ENCODE assay signal across 26 cellular contexts in genomic region chr2:45269149-45269793, GRCh38.
DNase-seq lines count a peak whose midpoint lies in the region; ATAC-seq and TF ChIP-seq lines count a peak whose summit lies in the region.
"Had no signal": no experiment of that assay in that cellular context is flagged by ENCODE, and none has a peak within 500 bp of the region (broad histone marks: within the 10 kb centered on the region; RNA-seq: fewer than 3 reads in every experiment).

No MANE protein-coding gene starts in this region.

- no peak overlapping the region for H3K4ac ChIP-seq in IMR-90 (ENCODE audit: low read depth, low read length)

- peak; percentile 27 for DNase-seq in DMS53 (lab: John Stamatoyannopoulos, UW)
- DNase-seq in IMR-90 = peak; percentile 36
- DNase-seq in endodermal cell = peak; percentile 7
- DNase-seq in T1000 (lab: John Stamatoyannopoulos, UW) = no peak
- no peak for DNase-seq in NCI-H1436 (lab: John Stamatoyannopoulos, UW)
- DNase-seq: activated CD4-positive, alpha-beta T cell treated with anti-CD3 and anti-CD28 coated beads, Interleukin-2, amount 50 U/mL, for 1 hour; activated CD8-positive, alpha-beta memory T cell treated with anti-CD3 and anti-CD28 coated beads, Interleukin-2, amount 50 U/mL, for 4 hours; CD8-positive, alpha-beta T cell; DMS79 treated with DMSO at 0.1 percent for 48 hours; HCEC 1CT; hypothalamus; mesenchymal stem cell; naive B cell; NCI-H1105 treated with DMSO at 0.1 percent for 48 hours; NCI-H2171 treated with DMSO at 0.1 percent for 48 hours; NCI-H748 treated with DMSO at 0.1 percent for 48 hours; OCI-M1; SHP77 treated with DMSO at 0.1 percent for 48 hours had no signal

- WGBS in IMR-90 (ENCODE audit: extremely low coverage in 2 of 2, insufficient read length in 1 of 2), 2 experiments = no CpG with 5 or more reads among the region's 7 CpGs
- WGBS in endodermal cell (ENCODE audit: insufficient coverage in 1 of 2, insufficient read length in 1 of 2), 2 experiments = 83 to 92% methylated on average over 5 to 7 of the region's 7 CpGs

- intact Hi-C loops in IMR-90 (cut with micrococcal nuclease) = no loop called here

- H3K27me3 ChIP-seq in IMR-90 (ENCODE audit: control insufficient read depth, insufficient read depth, low read length) (peaks cover 36% of the 10 kb centered on the region), endodermal cell (ENCODE audit: control insufficient read depth, insufficient read depth, low read length, poor library complexity, severe bottlenecking) (peaks cover 7% of the 10 kb centered on the region), neural cell (ENCODE audit: insufficient read depth, low read depth, low read length) (no peaks in the 10 kb centered on the region)
- H3K27me3 ChIP-seq: pancreas had no signal

- H2AFZ ChIP-seq in IMR-90 (replicated peaks; ENCODE audit: low read length, poor library complexity) (no peak overlapping the region), neural cell (ENCODE audit: low read depth, low read length) (no peak overlapping the region)

- no peak overlapping the region for H4K8ac ChIP-seq in IMR-90 (ENCODE audit: low read depth in 2 of 2, low read length in 2 of 2)

- no peak overlapping the region for H3K9ac ChIP-seq in IMR-90 (ENCODE audit: low read depth, low read length)
- no peak overlapping the region for H3K9ac ChIP-seq in endodermal cell (ENCODE audit: extremely low read depth, low read length, poor library complexity, severe bottlenecking)
- no peak overlapping the region for H3K9ac ChIP-seq in neural cell (ENCODE audit: low read length)

- H3K4me1 Mint-ChIP-seq in endodermal cell = peaks cover 11% of the 10 kb centered on the region
- H3K4me1 Mint-ChIP-seq: naive B cell; stimulated activated effector memory CD8-positive, alpha-beta T cell treated with anti-CD3 and anti-CD28 coated beads, Interleukin-12 subunit alpha, Interleukin-12 subunit beta, amount 100 ng/mL, for 72 hours had no signal

- dilution Hi-C loops in IMR-90 (cut with HindIII; ENCODE audit: low sequenced_read_pairs, unreplicated experiment) = no loop called here

- H3K36me3 Mint-ChIP-seq in endodermal cell (ENCODE audit: low read depth) = no peaks in the 10 kb centered on the region
- H3K36me3 Mint-ChIP-seq: brain; CD8-positive, alpha-beta T cell; naive B cell; stimulated activated effector memory CD8-positive, alpha-beta T cell treated with anti-CD3 and anti-CD28 coated beads, Interleukin-12 subunit alpha, Interleukin-12 subunit beta, amount 100 ng/mL, for 72 hours had no signal

- no peak overlapping the region for H3K4me3 Mint-ChIP-seq in endodermal cell
- H3K4me3 Mint-ChIP-seq: CD8-positive, alpha-beta T cell; dendritic cell treated with granulocyte-macrophage colony-stimulating factor and Interleukin-4, amounts not matched to agents 40 ng/mL and 50 ng/mL, for 4 days; naive B cell; stimulated activated effector memory CD8-positive, alpha-beta T cell treated with anti-CD3 and anti-CD28 coated beads, Interleukin-12 subunit alpha, Interleukin-12 subunit beta, amount 100 ng/mL, for 72 hours; T-helper 1 cell treated with Interleukin-12 subunit alpha and Interleukin-12 subunit beta and Interleukin-4 antibody, amounts not matched to agents 30 μg/mL and 1 μg/mL, for 36 hours had no signal

- H4K5ac ChIP-seq in IMR-90 (ENCODE audit: low read depth, low read length) = no peak overlapping the region

- H3K79me2 ChIP-seq in neural cell (replicated peaks; ENCODE audit: insufficient read depth, low read length) = no peaks in the 10 kb centered on the region

- no peaks in the 10 kb centered on the region for H3K79me1 ChIP-seq in IMR-90 (ENCODE audit: low read depth in 1 of 2, low read length in 2 of 2)

- H3K36me3 ChIP-seq in IMR-90 (ENCODE audit: control insufficient read depth, insufficient read depth, low read length) (no peaks in the 10 kb centered on the region), endodermal cell (ENCODE audit: control insufficient read depth, insufficient read depth, low read length) (no peaks in the 10 kb centered on the region), neural cell (ENCODE audit: insufficient read depth, low read length) (no peaks in the 10 kb centered on the region)
- H3K36me3 ChIP-seq: pancreas, thoracic aorta had no signal

- H2AK9ac ChIP-seq in IMR-90 (replicated peaks; ENCODE audit: low read depth, low read length, poor library complexity) = no peak overlapping the region

- no peaks in the 10 kb centered on the region for H3F3A ChIP-seq in neural cell (ENCODE audit: insufficient read depth, low read length, poor library complexity, severe bottlenecking)

- TF ChIP-seq CTCF in IMR-90 (conservative IDR thresholded peaks at IDR 0.05; ENCODE audit: low read depth, low read length) (no peak), endodermal cell (conservative IDR thresholded peaks at IDR 0.05) (no peak), neural cell (IDR thresholded peaks at IDR 0.05; ENCODE audit: poor library complexity, severe bottlenecking) (no peak)

- peak; percentile 93 for TF ChIP-seq EP300 in neural cell (conservative IDR thresholded peaks at IDR 0.05; ENCODE audit: poor library complexity, severe bottlenecking)

- no peak overlapping the region for H2BK120ac ChIP-seq in IMR-90 (ENCODE audit: low read depth, low read length)

- TF ChIP-seq RAD21 in IMR-90 (IDR thresholded peaks at IDR 0.05; ENCODE audit: low read length) = no peak
- no peak for TF ChIP-seq RAD21 in neural cell (conservative IDR thresholded peaks at IDR 0.05)

- in situ Hi-C loops in IMR-90 (cut with MboI; ENCODE audit: low sequenced_read_pairs) = no loop called here

- CTCF ChIA-PET in IMR-90 (lab: Yijun Ruan, JAX) = no interaction called here

- no peak for TF ChIP-seq POLR2A in IMR-90 (IDR thresholded peaks at IDR 0.05; ENCODE audit: low read depth, low read length)

- H3K4me3 ChIP-seq in IMR-90 (ENCODE audit: insufficient read depth, low read depth, low read length) (no peak overlapping the region), endodermal cell (ENCODE audit: low read length) (no peak overlapping the region), neural cell (ENCODE audit: low read length) (peak overlapping the region; percentile 6)
- H3K4me3 ChIP-seq: pancreas, thoracic aorta had no signal

- H2BK5ac ChIP-seq in IMR-90 (ENCODE audit: low read depth, low read length, poor library complexity, severe bottlenecking) = no peak overlapping the region

- no peak overlapping the region for H3K23ac ChIP-seq in IMR-90 (ENCODE audit: low read depth, low read length)

- H3K9me2 ChIP-seq in neural cell (ENCODE audit: insufficient read depth, low read length) = no peaks in the 10 kb centered on the region

- H2BK15ac ChIP-seq in IMR-90 (ENCODE audit: low read depth, low read length) = no peak overlapping the region

- ATAC-seq in IMR-90 (ENCODE audit: low read depth) (no peak; the same call in 1 of the 2 replicates), GM21576 (IDR thresholded peaks at IDR 0.05; ENCODE audit: unreplicated experiment) (no peak)
- ATAC-seq: CD8-positive, alpha-beta T cell; pancreas; stimulated activated effector memory CD8-positive, alpha-beta T cell treated with anti-CD3 and anti-CD28 coated beads, Interleukin-12 subunit alpha, Interleukin-12 subunit beta, amount 100 ng/mL, for 72 hours had no signal

- no peak overlapping the region for H3K56ac ChIP-seq in IMR-90 (ENCODE audit: extremely low read depth, insufficient read depth, low read length)

- H3K9me3 ChIP-seq in IMR-90 (ENCODE audit: control insufficient read depth, insufficient read depth, low read length) (no peaks in the 10 kb centered on the region; the same call in 1 of the 2 replicates), endodermal cell (ENCODE audit: control insufficient read depth, low read length) (no peaks in the 10 kb centered on the region), neural cell (ENCODE audit: low read length) (no peaks in the 10 kb centered on the region)
- H3K9me3 ChIP-seq: pancreas, thoracic aorta had no signal

- H3K4me1 ChIP-seq in IMR-90 (ENCODE audit: control insufficient read depth, insufficient read depth, low read length) (peaks cover 3% of the 10 kb centered on the region; the same call in 1 of the 2 replicates), endodermal cell (ENCODE audit: control insufficient read depth, insufficient read depth, low read length) (no peaks in the 10 kb centered on the region)

- H3K27ac Mint-ChIP-seq in endodermal cell = no peak overlapping the region
- H3K27ac Mint-ChIP-seq: brain; CD8-positive, alpha-beta T cell; dendritic cell treated with granulocyte-macrophage colony-stimulating factor and Interleukin-4, amounts not matched to agents 40 ng/mL and 50 ng/mL, for 4 days; naive B cell; stimulated activated effector memory CD8-positive, alpha-beta T cell treated with anti-CD3 and anti-CD28 coated beads, Interleukin-12 subunit alpha, Interleukin-12 subunit beta, amount 100 ng/mL, for 72 hours; T-helper 1 cell treated with Interleukin-12 subunit alpha and Interleukin-12 subunit beta and Interleukin-4 antibody, amounts not matched to agents 30 μg/mL and 1 μg/mL, for 36 hours had no signal

- no peak overlapping the region for H3K14ac ChIP-seq in IMR-90 (replicated peaks; ENCODE audit: low read depth, low read length)

- no TSS peak for BruUV-seq in IMR-90 (replicated peaks; lab: Mats Ljungman, UMichigan)

- H3K18ac ChIP-seq in IMR-90 (ENCODE audit: low read depth, low read length) = no peak overlapping the region; the same call in 1 of the 2 replicates

- H3K27me3 Mint-ChIP-seq in endodermal cell (ENCODE audit: insufficient read depth) = peaks cover 15% of the 10 kb centered on the region

- H4K91ac ChIP-seq in IMR-90 (ENCODE audit: insufficient read depth, low read depth, low read length) = no peak overlapping the region

- H2BK20ac ChIP-seq in IMR-90 (ENCODE audit: low read depth, low read length) = no peak overlapping the region

- POLR2A ChIA-PET in IMR-90 (lab: Charles Lee; ENCODE audit: unreplicated experiment) = no interaction called here

- H2AK5ac ChIP-seq in IMR-90 (ENCODE audit: low read depth, low read length) = no peak overlapping the region

- H3K9me1 ChIP-seq in IMR-90 (ENCODE audit: insufficient read depth, low read length) = no peaks in the 10 kb centered on the region

- H3K9me3 Mint-ChIP-seq in endodermal cell = peaks cover 1% of the 10 kb centered on the region
- H3K9me3 Mint-ChIP-seq: CD8-positive, alpha-beta T cell; dendritic cell treated with granulocyte-macrophage colony-stimulating factor and Interleukin-4, amounts not matched to agents 40 ng/mL and 50 ng/mL, for 4 days; naive B cell; T-helper 1 cell treated with Interleukin-12 subunit alpha and Interleukin-12 subunit beta and Interleukin-4 antibody, amounts not matched to agents 30 μg/mL and 1 μg/mL, for 36 hours had no signal

- H3K27ac ChIP-seq in IMR-90 (ENCODE audit: insufficient read depth, low read length) (no peak overlapping the region), endodermal cell (ENCODE audit: low read depth, low read length) (no peak overlapping the region), neural cell (ENCODE audit: low read length) (no peak overlapping the region)
- H3K27ac ChIP-seq: pancreas, thoracic aorta had no signal

- H3K4me2 ChIP-seq in IMR-90 (ENCODE audit: low read depth, low read length) (no peak overlapping the region), neural cell (ENCODE audit: low read length) (no peak overlapping the region)

- H4K20me1 ChIP-seq in IMR-90 (ENCODE audit: insufficient read depth, low read length) (no peaks in the 10 kb centered on the region), neural cell (ENCODE audit: insufficient read depth) (no peaks in the 10 kb centered on the region)

TF ChIP-seq in neural cell, 6 proteins besides CTCF, POLR2A, EP300 and RAD21 (continues in another document):
- peak; percentile 76 for TF ChIP-seq POLR2AphosphoS5 (IDR thresholded peaks at IDR 0.05)

Comparison
In these comparisons a context has a peak if more than half of its experiments do, and no peak if none do; other contexts are left out.
1. DNase-seq: peak in DMS53 (single experiment), IMR-90 (single experiment) and endodermal cell (single experiment); none in T1000 (single experiment) and NCI-H1436 (single experiment).